In the genomic region with DNA sequence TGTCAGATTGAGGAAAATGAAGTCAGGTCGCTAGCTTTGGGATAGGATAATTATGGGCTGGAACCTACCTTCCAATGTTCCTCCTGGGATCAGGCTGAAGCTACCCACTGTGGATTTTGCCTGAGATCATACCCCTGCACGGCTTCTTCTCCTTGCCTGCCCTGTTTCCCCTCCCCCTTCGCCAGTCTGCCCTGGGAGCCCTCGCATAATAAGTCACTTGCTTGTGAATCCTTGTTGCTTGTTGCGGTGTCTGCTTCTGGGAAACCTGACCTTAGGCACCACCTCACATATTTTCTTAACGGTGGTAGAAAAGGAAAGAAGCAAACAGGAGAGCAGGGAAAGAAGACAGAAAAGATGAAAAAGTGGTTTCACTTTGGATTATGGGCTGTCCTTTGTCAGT, we compare ENCODE assay signal across 16 cellular contexts. TPM values are rescaled to one million over a fixed set of nuclear protein-coding genes. Genes with fewer than 3 reads are reported as not detected.
DNase-seq lines count a peak whose midpoint lies in the region; ATAC-seq and TF ChIP-seq lines count a peak whose summit lies in the region.
"Had no signal": no experiment of that assay in that cellular context is flagged by ENCODE, and none has a peak within 500 bp of the region (broad histone marks: within the 10 kb centered on the region; RNA-seq: fewer than 3 reads in every experiment).

No MANE protein-coding gene starts in this region.

- WGBS in mammary epithelial cell (ENCODE audit: low coverage, missing lambda C conversion rate): 45% methylated on average over 6 of the region's 6 CpGs

- peaks cover 33% of the 10 kb centered on the region for H3K9me3 Mint-ChIP-seq in nephron progenitor cell

- H3K36me3 ChIP-seq in mammary epithelial cell (ENCODE audit: insufficient read depth, low read length) (no peaks in the 10 kb centered on the region), breast epithelium (no peaks in the 10 kb centered on the region)
- H3K36me3 ChIP-seq: adrenal gland had no signal

- DNase-seq in mammary epithelial cell: no peak
- DNase-seq in breast epithelium (ENCODE audit: low spot score in 2 of 2): no peak
- DNase-seq in epithelial cell of proximal tubule (ENCODE audit: low read depth): no peak
- peak; percentile 23 for DNase-seq in nephron progenitor cell
- no peak for DNase-seq in activated CD4-positive, alpha-beta T cell treated with anti-CD3 and anti-CD28 coated beads, Interleukin-2, amount 50 U/mL, for 4 hours
- no peak for DNase-seq in stimulated activated CD4-positive, alpha-beta T cell treated with anti-CD3 and anti-CD28 coated beads, Interleukin-4, amount 100 ng/mL, for 24 hours
- DNase-seq: adrenal gland; CD4-positive, alpha-beta T cell; glutamatergic neuron; H7; MV-4-11; NCI-H748 treated with DMSO at 0.1 percent for 48 hours had no signal

- H3K27ac Mint-ChIP-seq in nephron progenitor cell: no peak overlapping the region
- H3K27ac Mint-ChIP-seq: CD4-positive, alpha-beta T cell had no signal

- H3K4me1 Mint-ChIP-seq in nephron progenitor cell: peaks cover 15% of the 10 kb centered on the region

- no peaks in the 10 kb centered on the region for H3K79me2 ChIP-seq in mammary epithelial cell (ENCODE audit: insufficient read depth, low read length)

- peaks cover 9% of the 10 kb centered on the region for H3K4me1 ChIP-seq in mammary epithelial cell (ENCODE audit: insufficient read depth, low read length)
- no peaks in the 10 kb centered on the region for H3K4me1 ChIP-seq in breast epithelium
- H3K4me1 ChIP-seq: adrenal gland had no signal

- H3K27me3 Mint-ChIP-seq in nephron progenitor cell (ENCODE audit: low read depth, poor library complexity): peaks cover 21% of the 10 kb centered on the region

- ATAC-seq in HG03108 (IDR thresholded peaks at IDR 0.05; ENCODE audit: unreplicated experiment): no peak
- no peak for ATAC-seq in GM18868 (IDR thresholded peaks at IDR 0.05; ENCODE audit: unreplicated experiment)

- H3K4me2 ChIP-seq in mammary epithelial cell (ENCODE audit: insufficient read depth, low read depth, low read length): peak overlapping the region; percentile 49

- H3K27me3 ChIP-seq in mammary epithelial cell (ENCODE audit: insufficient read depth, low read length) (no peaks in the 10 kb centered on the region), breast epithelium (no peaks in the 10 kb centered on the region)
- H3K27me3 ChIP-seq: adrenal gland had no signal

- no peak overlapping the region for H3K9ac ChIP-seq in mammary epithelial cell (ENCODE audit: insufficient read depth, low read length)

- no peak overlapping the region for H3K4me3 ChIP-seq in mammary epithelial cell (replicated peaks in 1 of 3; ENCODE audit: insufficient read depth in 1 of 3, low read depth in 2 of 3, low read length in 3 of 3)
- H3K4me3 ChIP-seq in breast epithelium: no peak overlapping the region
- peak overlapping the region; percentile 49 for H3K4me3 ChIP-seq in epithelial cell of proximal tubule (ENCODE audit: low read depth, low read length)
- H3K4me3 ChIP-seq: adrenal gland had no signal

- intact Hi-C loops in mammary epithelial cell (cut with micrococcal nuclease) (loop anchor here (2.0 kb wide), 1 partner anchor 16 kb away; no protein-coding TSS in a partner anchor), breast epithelium (cut with DNase I; ENCODE audit: low total_unique reads) (no loop called here)

- TF ChIP-seq CTCF in mammary epithelial cell (conservative IDR thresholded peaks at IDR 0.05 in 1 of 2, IDR thresholded peaks at IDR 0.05 in 1 of 2; ENCODE audit: extremely low read depth in 1 of 2, insufficient read depth in 1 of 2, low read depth in 1 of 2, low read length in 2 of 2) (no peak), breast epithelium (IDR thresholded peaks at IDR 0.05) (no peak), epithelial cell of proximal tubule (conservative IDR thresholded peaks at IDR 0.05; ENCODE audit: low read depth, low read length) (no peak), nephron progenitor cell (IDR thresholded peaks at IDR 0.05) (no peak)

- H3K9me3 ChIP-seq in mammary epithelial cell (replicated peaks; ENCODE audit: insufficient read depth, low read length) (no peaks in the 10 kb centered on the region), breast epithelium (no peaks in the 10 kb centered on the region)
- H3K9me3 ChIP-seq: adrenal gland had no signal

- no TSS peak for BruUV-seq in mammary epithelial cell (replicated peaks; lab: Mats Ljungman, UMichigan)

- in situ Hi-C loops in mammary epithelial cell (cut with MboI; ENCODE audit: low sequenced_read_pairs in 2 of 2): no loop called here

- H3K4me3 Mint-ChIP-seq in nephron progenitor cell: peak overlapping the region; percentile 46
- H3K4me3 Mint-ChIP-seq: CD4-positive, alpha-beta T cell had no signal

- H2AFZ ChIP-seq in mammary epithelial cell (ENCODE audit: low read depth, low read length): peak overlapping the region; percentile 14

- TF ChIP-seq POLR2A in breast epithelium (IDR thresholded peaks at IDR 0.05): no peak

- H3K36me3 Mint-ChIP-seq in nephron progenitor cell (ENCODE audit: low read depth): no peaks in the 10 kb centered on the region

- CTCF ChIA-PET in mammary epithelial cell (lab: Charles Lee; ENCODE audit: low non-redundant PET): no interaction called here

- H4K20me1 ChIP-seq in mammary epithelial cell (ENCODE audit: insufficient read depth, low read length): no peaks in the 10 kb centered on the region

- dilution Hi-C loops in mammary epithelial cell (cut with HindIII; ENCODE audit: low sequenced_read_pairs): no loop called here

- H3K27ac ChIP-seq in mammary epithelial cell (ENCODE audit: insufficient read depth, low read depth, low read length) (peak overlapping the region; percentile 29), breast epithelium (no peak overlapping the region)
- H3K27ac ChIP-seq: 22Rv1, VCaP had no signal

RNA-seq across cellular contexts. Expression of a gene that starts 13.3 kb away (rescaled TPM):
- total RNA-seq in mammary epithelial cell: 10 to 100 TPM in 1 of 2 donors, 1 to 10 TPM in 1; 7.4 to 61.5 TPM
- 23.4 TPM for polyA plus RNA-seq in mammary epithelial cell
- 61.1 TPM for polyA minus RNA-seq in mammary epithelial cell
- total RNA-seq in breast epithelium: 100 to 1,000 TPM; 114 to 478 (median 152) TPM
- 8.6 and 12.7 TPM in 2 replicates for total RNA-seq in epithelial cell of proximal tubule
- total RNA-seq: CD4-positive, alpha-beta T cell had no signal
